ENCODE assay signal across 6 cellular contexts in the genomic region with DNA sequence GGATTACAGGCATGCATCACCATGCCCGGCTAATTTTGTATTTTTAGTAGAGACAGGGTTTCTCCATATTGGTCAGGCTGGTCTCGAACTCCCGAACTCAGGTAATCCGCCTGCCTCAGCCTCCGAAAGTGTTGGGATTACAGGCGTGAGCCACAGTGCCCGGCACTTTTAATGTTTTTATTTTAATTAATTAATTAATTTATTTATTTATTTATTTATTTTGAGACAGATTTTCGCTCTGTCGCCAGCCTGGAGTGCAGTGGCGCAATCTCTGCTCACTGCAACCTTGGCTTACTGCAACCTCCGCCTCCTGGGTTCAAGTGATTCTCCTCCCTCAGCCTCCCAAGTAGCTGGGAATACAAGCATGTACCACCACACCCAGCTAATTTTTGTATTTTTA. TPM values are rescaled to one million over a fixed set of nuclear protein-coding genes. Genes with fewer than 3 reads are reported as not detected.
DNase-seq lines count a peak whose midpoint lies in the region; ATAC-seq, FAIRE-seq and TF ChIP-seq lines count a peak whose summit lies in the region.
"Not testable (repeated sequence)": the region's sequence is repeated elsewhere in the genome, so short reads cannot be mapped to it uniquely, and the experiment has no call there.

No MANE protein-coding gene starts in this region.

- RAD21 ChIA-PET in GM12878 (lab: Charles Lee; ENCODE audit: unreplicated experiment), result not testable (repeated sequence)

- SMC1A ChIA-PET in GM12878 (lab: Charles Lee; ENCODE audit: uncharacterized antibody, unreplicated experiment), result not testable (repeated sequence)

- H3K4me1 Mint-ChIP-seq in WTC11, result peaks cover 18% of the 10 kb centered on the region

- H3K9me3 Mint-ChIP-seq in WTC11, result not testable (repeated sequence)

- peak; percentile 2 for DNase-seq in WTC11 (ENCODE audit: low spot score)
- DNase-seq in GM12878 (ENCODE audit: low read depth, low spot score), result not testable (repeated sequence)
- DNase-seq in mesenteric fat pad (ENCODE audit: low spot score), result peak; percentile 16
- DNase-seq in sciatic nerve (ENCODE audit: low spot score), result peak; percentile 27
- peak; percentile 1 for DNase-seq in upper lobe of right lung

- H3K4me2 ChIP-seq in GM12878 (ENCODE audit: control insufficient read depth, insufficient read depth), result peak overlapping the region; percentile 3; the same call in 1 of the 2 replicates

- not testable (repeated sequence) for H3K27ac Mint-ChIP-seq in WTC11

- not testable (repeated sequence) for TF ChIP-seq CTCF in HEK293 (tag by site-specific recombination; IDR thresholded peaks at IDR 0.05); WTC11 (IDR thresholded peaks at IDR 0.05); GM12878 (IDR thresholded peaks at IDR 0.05 in 2 of 3, conservative IDR thresholded peaks at IDR 0.05 in 1 of 3; ENCODE audit: control insufficient read depth in 2 of 3, extremely low read depth in 1 of 3, insufficient read depth in 1 of 3, low read depth in 3 of 3, low read length in 3 of 3); upper lobe of right lung (IDR thresholded peaks at IDR 0.05)

- TF ChIP-seq RAD21 in GM12878 (IDR thresholded peaks at IDR 0.05; ENCODE audit: insufficient read depth, low read depth, low read length), result not testable (repeated sequence)

- H3K9me3 ChIP-seq in HEK293 (ENCODE audit: control insufficient read depth, insufficient read depth, low read depth, low read length); GM12878 (replicated peaks; ENCODE audit: control insufficient read depth, insufficient read depth, low read length); upper lobe of right lung: not testable (repeated sequence)

- CTCF ChIA-PET in HEK293 (lab: Yijun Ruan, JAX); WTC11 (lab: Charles Lee); GM12878 (lab: Yijun Ruan, JAX): not testable (repeated sequence)

- FAIRE-seq in GM12878 (lab: Jason Lieb, UNC), result not testable (repeated sequence)

- H3K27me3 Mint-ChIP-seq in WTC11 (ENCODE audit: low read depth), result not testable (repeated sequence)

- not testable (repeated sequence) for H3K4me1 ChIP-seq in HEK293 (ENCODE audit: control insufficient read depth, insufficient read depth, low read length); GM12878 (ENCODE audit: control insufficient read depth, insufficient read depth, low read length)
- H3K4me1 ChIP-seq in upper lobe of right lung, result peaks cover 22% of the 10 kb centered on the region

- H2AFZ ChIP-seq in GM12878 (ENCODE audit: control insufficient read depth, low read depth, low read length), result not testable (repeated sequence)

- not testable (repeated sequence) for H3K27me3 ChIP-seq in GM12878 (replicated peaks in 1 of 2; ENCODE audit: control insufficient read depth in 2 of 2, insufficient read depth in 2 of 2, low read length in 1 of 2); upper lobe of right lung

- not testable (repeated sequence) for H3K9ac ChIP-seq in GM12878 (ENCODE audit: control insufficient read depth, insufficient read depth, low read length)

- peaks cover 54% of the 10 kb centered on the region for H3K79me2 ChIP-seq in GM12878 (ENCODE audit: control insufficient read depth, insufficient read depth, low read length)

- POLR2A ChIA-PET in HEK293 (lab: Yijun Ruan, JAX), result interaction anchor here (1.2 kb wide), 1 partner anchor 18 kb away, joined by 4 read pairs; no protein-coding TSS in a partner anchor
- POLR2A ChIA-PET in WTC11 (lab: Charles Lee), result interaction anchor here (0.6 kb wide), 1 partner anchor 79 kb away, joined by 6 read pairs; no protein-coding TSS in a partner anchor
- POLR2A ChIA-PET in GM12878 (lab: Charles Lee), result not testable (repeated sequence)

- not testable (repeated sequence) for TF ChIP-seq EP300 in GM12878 (IDR thresholded peaks at IDR 0.05; ENCODE audit: borderline replicate concordance in 1 of 2, control insufficient read depth in 1 of 2, low read depth in 2 of 2, low read length in 2 of 2)

- in situ Hi-C loops in GM12878 (cut with MboI), result not testable (repeated sequence)

- not testable (repeated sequence) for TF ChIP-seq POLR2A in GM12878 (IDR thresholded peaks at IDR 0.05; ENCODE audit: low read depth, low read length)

- ATAC-seq in WTC11, GM12878, sciatic nerve, upper lobe of right lung: not testable (repeated sequence)

- H4K20me1 ChIP-seq in GM12878 (ENCODE audit: control insufficient read depth, insufficient read depth), result not testable (repeated sequence)

- not testable (repeated sequence) for H3K4me3 ChIP-seq in HEK293 (ENCODE audit: low read depth, low read length); GM12878; upper lobe of right lung

- peaks cover 53 to 66% of the 10 kb centered on the region in 2 experiments for H3K36me3 ChIP-seq in HEK293 (ENCODE audit: control insufficient read depth in 2 of 2, insufficient read depth in 1 of 2, low read length in 2 of 2)
- H3K36me3 ChIP-seq in GM12878 (ENCODE audit: control insufficient read depth in 2 of 2, insufficient read depth in 2 of 2, low read length in 1 of 2), result peaks cover 4 to 20% of the 10 kb centered on the region in 2 experiments
- peaks cover 46% of the 10 kb centered on the region for H3K36me3 ChIP-seq in upper lobe of right lung

- not testable (repeated sequence) for BruUV-seq in GM12878 (replicated peaks; lab: Mats Ljungman, UMichigan)

- H3K4me3 Mint-ChIP-seq in WTC11, result not testable (repeated sequence)

- intact Hi-C loops in GM12878 (cut with micrococcal nuclease; ENCODE audit: unreplicated experiment); sciatic nerve (cut with DNase I); upper lobe of right lung (cut with DNase I): not testable (repeated sequence)

- WGBS in GM12878 (ENCODE audit: insufficient coverage, insufficient replicate concordance, low lambda C conversion rate, missing lambda C conversion rate), result 99% methylated on average over 11 of the region's 11 CpGs

- H3K36me3 Mint-ChIP-seq in WTC11, result peaks cover 20% of the 10 kb centered on the region

- not testable (repeated sequence) for H3K27ac ChIP-seq in HEK293 (ENCODE audit: extremely low read depth, low read depth, low read length); GM12878 (ENCODE audit: control insufficient read depth, insufficient read depth); upper lobe of right lung

TF ChIP-seq in WTC11, 78 proteins besides CTCF, POLR2A, EP300 and RAD21:
- peak; percentile 60; the same call in 1 of the 2 replicates for TF ChIP-seq HMGA2 (CRISPR knock-in tag; IDR thresholded peaks at IDR 0.05)

RNA-seq across cellular contexts. Expression of gene CDK12, which starts 7.3 kb away (rescaled TPM):
- total RNA-seq in WTC11 (2021) (58.4 to 61.6 TPM (median 59.5 TPM) in 3 replicates), GM12878 (2014; rRNA removed) (33.3 and 44.8 TPM in 2 replicates), GM12878 (2014; rRNA removed; fragmentation: Illumina TruSeq; extraction: Trizol) (32.0 and 33.5 TPM in 2 replicates), GM12878 (2021) (53.2 and 55.1 TPM in 2 replicates), mesenteric fat pad (46.5 TPM), sciatic nerve (65.2 TPM), upper lobe of right lung (53.6 TPM)
- total RNA-seq in GM12878 (2013; cell fraction: nucleolus; rRNA removed), result 148 and 150 TPM in 2 replicates
- 15.9 TPM for polyA plus RNA-seq in GM12878 (2011; ENCODE audit: low read depth)
- polyA plus RNA-seq in GM12878 (2011; rRNA removed) (32.9 and 39.0 TPM in 2 replicates), GM12878 (2014; fragmentation: Illumina TruSeq; extraction: Trizol) (47.7 and 49.1 TPM in 2 replicates), GM12878 (2014; fragmentation: Nextera tagmentation; extraction: Ambion mirVana) (1 to 10 TPM; 3.2 to 3.4 TPM), GM12878 (2014; rRNA removed) (31.9 and 33.4 TPM in 2 replicates), GM12878 (2016; fragmentation: Nextera tagmentation; extraction: Ambion mirVana) (10 to 100 TPM; 16.5 to 16.6 TPM)
- polyA plus RNA-seq in GM12878 (2011; cell fraction: cytosol; rRNA removed), result 27.5 and 29.0 TPM in 2 replicates
- 29.7 and 32.9 TPM in 2 replicates for polyA plus RNA-seq in GM12878 (2011; cell fraction: nucleus; rRNA removed)
- polyA plus RNA-seq in GM12878 (2012), result 27.1 and 32.0 TPM in 2 replicates
- 66.5 and 81.0 TPM in 2 replicates for polyA minus RNA-seq in GM12878 (2011; rRNA and poly(A)+ RNA removed)
- 40.8 and 41.1 TPM in 2 replicates for polyA minus RNA-seq in GM12878 (2011; cell fraction: cytosol; rRNA and poly(A)+ RNA removed)
- polyA minus RNA-seq in GM12878 (2011; cell fraction: nucleus; rRNA and poly(A)+ RNA removed), result 35.8 and 58.9 TPM in 2 replicates

RNA-seq across cellular contexts. Expression of gene MED1, which starts 17.5 kb away (rescaled TPM):
- total RNA-seq in WTC11 (2021), result 47.0 to 50.4 TPM (median 47.9 TPM) in 3 replicates
- total RNA-seq in GM12878 (2013; cell fraction: nucleolus; rRNA removed), result 36.6 and 39.3 TPM in 2 replicates
- 27.2 and 28.1 TPM in 2 replicates for total RNA-seq in GM12878 (2014; rRNA removed)
- total RNA-seq in GM12878 (2014; rRNA removed; fragmentation: Illumina TruSeq; extraction: Trizol), result 33.0 and 34.9 TPM in 2 replicates
- total RNA-seq in GM12878 (2021), result 40.2 and 41.2 TPM in 2 replicates
- 19.1 TPM for polyA plus RNA-seq in GM12878 (2011; ENCODE audit: low read depth)
- 42.0 and 45.4 TPM in 2 replicates for polyA plus RNA-seq in GM12878 (2011; rRNA removed)
- 28.4 and 30.1 TPM in 2 replicates for polyA plus RNA-seq in GM12878 (2011; cell fraction: cytosol; rRNA removed)
- polyA plus RNA-seq in GM12878 (2011; cell fraction: nucleus; rRNA removed), result 38.8 and 42.1 TPM in 2 replicates
- 18.6 and 21.1 TPM in 2 replicates for polyA plus RNA-seq in GM12878 (2012)
- polyA plus RNA-seq in GM12878 (2014; fragmentation: Illumina TruSeq; extraction: Trizol), result 50.1 and 58.0 TPM in 2 replicates
- 10 to 100 TPM in 1 of 2 experiments, 1 to 10 TPM in 1; 8.7 to 10.8 TPM for polyA plus RNA-seq in GM12878 (2014; fragmentation: Nextera tagmentation; extraction: Ambion mirVana)
- polyA plus RNA-seq in GM12878 (2014; rRNA removed), result 27.4 and 32.1 TPM in 2 replicates
- polyA plus RNA-seq in GM12878 (2016; fragmentation: Nextera tagmentation; extraction: Ambion mirVana), result 10 to 100 TPM; 22.8 to 25.4 TPM
- polyA minus RNA-seq in GM12878 (2011; rRNA and poly(A)+ RNA removed), result 46.6 and 64.0 TPM in 2 replicates
- polyA minus RNA-seq in GM12878 (2011; cell fraction: cytosol; rRNA and poly(A)+ RNA removed), result 17.8 and 17.9 TPM in 2 replicates
- 17.9 and 26.7 TPM in 2 replicates for polyA minus RNA-seq in GM12878 (2011; cell fraction: nucleus; rRNA and poly(A)+ RNA removed)
- total RNA-seq in mesenteric fat pad, result 35.5 TPM
- total RNA-seq in sciatic nerve, result 36.4 TPM
- total RNA-seq in upper lobe of right lung, result 37.2 TPM
